11 cellular contexts compared by ENCODE assay signal in genomic region chr22:39458443-39459083, GRCh38. TPM values are rescaled to one million over a fixed set of nuclear protein-coding genes. Genes with fewer than 3 reads are reported as not detected.
DNase-seq lines count a peak whose midpoint lies in the region; ATAC-seq and TF ChIP-seq lines count a peak whose summit lies in the region.
"Had no signal": no experiment of that assay in that cellular context is flagged by ENCODE, and none has a peak within 500 bp of the region (broad histone marks: within the 10 kb centered on the region; RNA-seq: fewer than 3 reads in every experiment).

No MANE protein-coding gene starts in this region.

- no peaks in the 10 kb centered on the region for H3K36me3 ChIP-seq in Peyer's patch
- no peaks in the 10 kb centered on the region for H3K36me3 ChIP-seq in esophagus squamous epithelium
- H3K36me3 ChIP-seq in sigmoid colon = no peaks in the 10 kb centered on the region

- H3K4me3 ChIP-seq in GM12865 (ENCODE audit: low read depth, low read length) (peak overlapping the region; percentile 79), Peyer's patch (peak overlapping the region in 3 of 4 donors; percentile 43 to 75 (median 51)), esophagus squamous epithelium (peak overlapping the region in 3 of 4 donors; percentile 45 to 72 (median 56)), sigmoid colon (peak overlapping the region in 3 of 4 donors; percentile 41 to 52 (median 51))

- H3K27ac ChIP-seq in Peyer's patch = peak overlapping the region in 2 of 4 donors; percentile 62 to 83
- H3K27ac ChIP-seq in esophagus squamous epithelium = peak overlapping the region in 3 of 4 donors; percentile 48 to 78 (median 77)
- H3K27ac ChIP-seq in sigmoid colon = peak overlapping the region in 2 of 4 donors; percentile 34 to 59
- H3K27ac ChIP-seq: epithelial cell of prostate had no signal

- DNase-seq in GM12865 (ENCODE audit: low read depth) (no peak), Peyer's patch (no peak), esophagus squamous epithelium (lab: John Stamatoyannopoulos, UW) (no peak), sigmoid colon (no peak), dermis blood vessel endothelial cell (no peak), hypothalamus (lab: John Stamatoyannopoulos, UW) (no peak)
- no peak for DNase-seq in stimulated activated naive CD4-positive, alpha-beta T cell treated with Interleukin-2 at 50 U/mL for 16 hours (lab: John Stamatoyannopoulos, UW)
- DNase-seq: EL had no signal

- WGBS in esophagus squamous epithelium, 2 donors = 41 to 49% methylated on average over 7 to 8 of the region's 10 CpGs
- WGBS in sigmoid colon, 2 donors = 39 to 54% methylated on average over 10 of the region's 10 CpGs

- TF ChIP-seq POLR2A in Peyer's patch (IDR thresholded peaks at IDR 0.05) = no peak
- no peak for TF ChIP-seq POLR2A in esophagus squamous epithelium (IDR thresholded peaks at IDR 0.05)
- TF ChIP-seq POLR2A in sigmoid colon (IDR thresholded peaks at IDR 0.05) = no peak

- no peaks in the 10 kb centered on the region for H3K9me3 ChIP-seq in Peyer's patch
- H3K9me3 ChIP-seq in esophagus squamous epithelium = no peaks in the 10 kb centered on the region
- H3K9me3 ChIP-seq in sigmoid colon = no peaks in the 10 kb centered on the region
- H3K9me3 ChIP-seq: SK-N-SH had no signal

- no peak for ATAC-seq in HG03097 (IDR thresholded peaks at IDR 0.05; ENCODE audit: low FRiP score, unreplicated experiment)

- intact Hi-C loops in esophagus squamous epithelium (cut with DNase I) = no loop called here
- intact Hi-C loops in sigmoid colon (cut with DNase I) = no loop called here

- H3K4me1 ChIP-seq in Peyer's patch (peaks cover 0 to 20% (median 10%) of the 10 kb centered on the region in 4 donors), esophagus squamous epithelium (peaks cover 4 to 48% (median 15%) of the 10 kb centered on the region in 3 donors), sigmoid colon (peaks cover 0 to 17% (median 14%) of the 10 kb centered on the region in 4 donors)

- no peak for TF ChIP-seq EP300 in sigmoid colon (IDR thresholded peaks at IDR 0.05)

- TF ChIP-seq CTCF in GM12865 (IDR thresholded peaks at IDR 0.05; ENCODE audit: insufficient read depth, low read depth, low read length, missing control alignments) (no peak), Peyer's patch (IDR thresholded peaks at IDR 0.05) (no peak), esophagus squamous epithelium (IDR thresholded peaks at IDR 0.05) (no peak), sigmoid colon (IDR thresholded peaks at IDR 0.05) (no peak)

- H3K27me3 ChIP-seq in Peyer's patch = peaks cover 0 to 22% of the 10 kb centered on the region in 2 donors
- H3K27me3 ChIP-seq in esophagus squamous epithelium = peaks cover 8 to 52% (median 11%) of the 10 kb centered on the region in 4 donors
- H3K27me3 ChIP-seq in sigmoid colon = peaks cover 21 to 35% (median 22%) of the 10 kb centered on the region in 3 donors

RNA-seq across cellular contexts. Expression of gene MGAT3, which starts 1.8 kb away (rescaled TPM):
- total RNA-seq in Peyer's patch = 10 to 100 TPM in 3 of 4 donors, 1 to 10 TPM in 1; 5.0 to 53.7 (median 49.6) TPM
- total RNA-seq in esophagus squamous epithelium = 1 to 10 TPM in 1 of 4 donors, under 1 TPM in 3; 0.08 to 1.3 (median 0.62) TPM
- total RNA-seq in sigmoid colon = 1 to 10 TPM in 3 of 4 donors, under 1 TPM in 1; 0.99 to 1.4 (median 1.2) TPM
- polyA plus RNA-seq in sigmoid colon = 1 to 10 TPM in 1 of 3 donors, under 1 TPM in 2; 0.60 to 8.1 (median 0.92) TPM
- total RNA-seq in dermis blood vessel endothelial cell = under 0.01 TPM in 1 of 2 replicates, not detected in the other

RNA-seq across cellular contexts. Expression of gene MIEF1, which starts 43.5 kb away (rescaled TPM):
- total RNA-seq in Peyer's patch (10 to 100 TPM; 16.5 to 51.0 (median 41.3) TPM), esophagus squamous epithelium (10 to 100 TPM; 21.4 to 34.2 (median 23.9) TPM), sigmoid colon (10 to 100 TPM; 11.8 to 19.7 (median 14.2) TPM), dermis blood vessel endothelial cell (19.4 and 26.5 TPM in 2 replicates)
- polyA plus RNA-seq in sigmoid colon = 10 to 100 TPM in 2 of 3 donors, 1 to 10 TPM in 1; 9.0 to 25.4 (median 11.6) TPM

RNA-seq across cellular contexts. Expression of gene TAB1, which starts 59.0 kb away (rescaled TPM):
- total RNA-seq in Peyer's patch (10 to 100 TPM; 15.6 to 74.3 (median 23.4) TPM), esophagus squamous epithelium (10 to 100 TPM in 3 of 4 donors, 1 to 10 TPM in 1; 7.8 to 15.3 (median 14.5) TPM), sigmoid colon (10 to 100 TPM; 19.6 to 24.6 (median 21.3) TPM), dermis blood vessel endothelial cell (12.4 and 21.5 TPM in 2 replicates)
- 10 to 100 TPM in 1 of 3 donors, 1 to 10 TPM in 2; 8.8 to 17.5 (median 9.0) TPM for polyA plus RNA-seq in sigmoid colon
